In the genomic region with DNA sequence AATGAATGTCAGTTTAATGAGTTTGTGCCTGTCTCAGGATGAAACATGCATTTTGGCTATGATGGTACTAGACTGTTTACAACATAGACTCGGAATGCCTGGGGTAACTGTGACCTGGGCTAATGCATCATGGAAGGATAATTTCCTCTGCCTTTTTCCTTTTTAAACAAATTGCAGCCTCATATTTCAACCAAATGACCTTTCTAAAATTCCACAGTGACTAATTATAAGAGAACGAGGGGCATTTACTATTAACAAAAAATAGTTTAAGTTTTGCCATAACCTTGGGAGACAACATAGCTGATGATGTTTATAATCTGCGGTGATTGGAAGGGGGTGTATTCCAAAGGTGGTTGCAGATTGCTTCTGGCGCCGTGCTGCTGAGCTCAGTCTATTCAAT, we compare ENCODE assay signal across 19 cellular contexts.
DNase-seq lines count a peak whose midpoint lies in the region; ATAC-seq and TF ChIP-seq lines count a peak whose summit lies in the region.
"Had no signal": no experiment of that assay in that cellular context is flagged by ENCODE, and none has a peak within 500 bp of the region (broad histone marks: within the 10 kb centered on the region; RNA-seq: fewer than 3 reads in every experiment).

No MANE protein-coding gene starts in this region.

- H2AFZ ChIP-seq in smooth muscle cell (ENCODE audit: low read depth) (no peak overlapping the region), hepatocyte (no peak overlapping the region)
- H2AFZ ChIP-seq: PC-9 had no signal

- CTCF ChIA-PET in AG04449 (lab: Yijun Ruan, JAX), result no interaction called here

- ATAC-seq in HG02840 (IDR thresholded peaks at IDR 0.05; ENCODE audit: low FRiP score, unreplicated experiment) (no peak), GM19328 (IDR thresholded peaks at IDR 0.05; ENCODE audit: unreplicated experiment) (no peak)
- ATAC-seq: CD8-positive, alpha-beta T cell; HCT116; HepG2; T-cell had no signal

- WGBS in smooth muscle cell (ENCODE audit: low lambda C conversion rate), result 76% methylated on average over 5 of the region's 5 CpGs
- 56% methylated on average over 5 of the region's 5 CpGs for WGBS in hepatocyte (ENCODE audit: low lambda C conversion rate, missing lambda C conversion rate)

- H3K79me2 ChIP-seq in smooth muscle cell (ENCODE audit: low read depth) (no peaks in the 10 kb centered on the region), hepatocyte (no peaks in the 10 kb centered on the region)

- H3K27ac ChIP-seq in smooth muscle cell (ENCODE audit: low read depth) (no peak overlapping the region), hepatocyte (no peak overlapping the region)
- H3K27ac ChIP-seq: 22Rv1, PC-9 had no signal

- no peaks in the 10 kb centered on the region for H3F3A ChIP-seq in smooth muscle cell (ENCODE audit: low read depth)

- H4K20me1 ChIP-seq in smooth muscle cell (ENCODE audit: low read depth) (no peaks in the 10 kb centered on the region), hepatocyte (ENCODE audit: insufficient read depth, poor library complexity, severe bottlenecking) (no peaks in the 10 kb centered on the region)

- H3K4me1 ChIP-seq in smooth muscle cell (ENCODE audit: low read depth), result no peaks in the 10 kb centered on the region
- H3K4me1 ChIP-seq in hepatocyte (ENCODE audit: insufficient read depth), result no peaks in the 10 kb centered on the region

- DNase-seq in AG04449 (ENCODE audit: low read depth, low spot score), result peak; percentile 14
- DNase-seq in ELR (ENCODE audit: low read depth), result peak; percentile 84
- peak; percentile 0 for DNase-seq in M059J (ENCODE audit: low read depth)
- DNase-seq in fibroblast of villous mesenchyme (ENCODE audit: low read depth), result peak; percentile 29
- no peak for DNase-seq in smooth muscle cell (lab: John Stamatoyannopoulos, UW; ENCODE audit: unreplicated experiment)
- no peak for DNase-seq in hepatocyte (ENCODE audit: low spot score)
- DNase-seq: CD8-positive, alpha-beta T cell; DND-41; Karpas-422; NCI-H1930; NCI-H2171; NCI-H774; PC-9; T-cell had no signal

- no peak overlapping the region for H3K9ac ChIP-seq in smooth muscle cell (ENCODE audit: low read depth)

- no peaks in the 10 kb centered on the region for H3K9me2 ChIP-seq in hepatocyte (replicated peaks; ENCODE audit: insufficient read depth)

- H3K4me3 ChIP-seq in AG04449 (ENCODE audit: low read depth, low read length) (no peak overlapping the region), fibroblast of villous mesenchyme (ENCODE audit: low read depth, low read length) (no peak overlapping the region), smooth muscle cell (no peak overlapping the region), hepatocyte (no peak overlapping the region)
- H3K4me3 ChIP-seq: PC-9 had no signal

- H3K4me2 ChIP-seq in smooth muscle cell, result no peak overlapping the region
- H3K4me2 ChIP-seq in hepatocyte, result no peak overlapping the region
- H3K4me2 ChIP-seq: PC-9 had no signal

- H3K36me3 ChIP-seq in smooth muscle cell (ENCODE audit: low read depth) (no peaks in the 10 kb centered on the region), hepatocyte (replicated peaks; ENCODE audit: insufficient read depth, low read depth) (no peaks in the 10 kb centered on the region)

- TF ChIP-seq CTCF in AG04449 (IDR thresholded peaks at IDR 0.05; ENCODE audit: insufficient read depth, low read length, missing control alignments) (no peak), fibroblast of villous mesenchyme (IDR thresholded peaks at IDR 0.05; ENCODE audit: insufficient read depth, low read depth, low read length) (no peak), smooth muscle cell (IDR thresholded peaks at IDR 0.05; ENCODE audit: borderline replicate concordance, insufficient read depth, poor library complexity, severe bottlenecking) (no peak), hepatocyte (IDR thresholded peaks at IDR 0.05; ENCODE audit: poor library complexity) (no peak)

- H3K27me3 ChIP-seq in smooth muscle cell (ENCODE audit: low read depth) (no peaks in the 10 kb centered on the region), hepatocyte (no peaks in the 10 kb centered on the region)

- POLR2A ChIA-PET in AG04449 (lab: Yijun Ruan, JAX), result no interaction called here

- H3K9me3 ChIP-seq in smooth muscle cell (replicated peaks; ENCODE audit: low read depth) (no peaks in the 10 kb centered on the region), hepatocyte (ENCODE audit: low read depth) (no peaks in the 10 kb centered on the region)

Comparison
In these comparisons a context has a peak if more than half of its experiments do, and no peak if none do; other contexts are left out.
1. DNase-seq: peak in AG04449 (single experiment), ELR (single experiment), M059J (single experiment) and fibroblast of villous mesenchyme (single experiment); none in smooth muscle cell (single experiment) and hepatocyte (single experiment).